ENCODE assay signal across 20 cellular contexts in the genomic region with DNA sequence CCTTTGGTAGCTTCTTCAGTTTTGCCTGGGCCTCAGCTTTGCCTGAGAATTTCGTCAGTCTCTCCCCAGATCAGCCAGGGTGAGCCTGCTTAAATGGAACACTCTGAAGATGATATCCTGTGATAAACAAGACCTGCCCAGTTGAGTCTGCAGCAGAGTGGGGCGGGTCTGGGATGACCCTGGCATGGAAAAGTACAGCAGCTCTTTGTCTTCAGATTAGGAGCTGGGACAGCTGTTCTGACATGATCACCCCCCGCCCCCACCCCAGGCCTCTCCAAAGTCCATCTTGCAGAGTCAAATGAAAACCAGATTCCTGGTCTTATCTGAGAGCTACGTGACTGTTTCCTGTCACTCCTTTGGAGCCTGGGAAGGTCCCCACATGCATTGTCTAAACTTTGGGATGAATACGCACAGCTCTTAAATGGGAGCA. TPM values are rescaled to one million over a fixed set of nuclear protein-coding genes. Genes with fewer than 3 reads are reported as not detected.
DNase-seq lines count a peak whose midpoint lies in the region; ATAC-seq, FAIRE-seq and TF ChIP-seq lines count a peak whose summit lies in the region.
"Had no signal": no experiment of that assay in that cellular context is flagged by ENCODE, and none has a peak within 500 bp of the region (broad histone marks: within the 10 kb centered on the region; RNA-seq: fewer than 3 reads in every experiment).

No MANE protein-coding gene starts in this region.

- peaks cover 11% of the 10 kb centered on the region for H3K4me1 Mint-ChIP-seq in astrocyte (ENCODE audit: low read depth, unreplicated experiment)

- H3K36me3 Mint-ChIP-seq in astrocyte (ENCODE audit: low read depth, unreplicated experiment) = peaks cover 6% of the 10 kb centered on the region
- H3K36me3 Mint-ChIP-seq: CD8-positive, alpha-beta T cell had no signal

- H3K79me1 ChIP-seq in mesenchymal stem cell (replicated peaks; ENCODE audit: low read length, poor library complexity, severe bottlenecking) = peaks cover 18% of the 10 kb centered on the region

- peaks cover 8% of the 10 kb centered on the region for H3K9me3 Mint-ChIP-seq in astrocyte (ENCODE audit: unreplicated experiment)
- H3K9me3 Mint-ChIP-seq: activated CD4-positive, alpha-beta T cell treated with anti-CD3 and anti-CD28 coated beads, Interleukin-2, amount 10 ng/mL, durations not matched to agents 24 days and 14 days; activated naive CD4-positive, alpha-beta T cell treated with anti-CD3 and anti-CD28 coated beads, Interleukin-2, amount 50 U/mL, for 72 hours; CD8-positive, alpha-beta T cell; effector memory CD8-positive, alpha-beta T cell had no signal

- H3K27me3 Mint-ChIP-seq in astrocyte (ENCODE audit: low read depth, unreplicated experiment) = peaks cover 33% of the 10 kb centered on the region

- peak overlapping the region in 1 of 2 experiments; percentile 8 for H3K18ac ChIP-seq in mesenchymal stem cell (ENCODE audit: low read depth in 1 of 2, low read length in 2 of 2)

- no peak for ATAC-seq in left ventricle myocardium superior
- ATAC-seq in GM19467 (IDR thresholded peaks at IDR 0.05; ENCODE audit: unreplicated experiment) = no peak
- ATAC-seq: activated naive CD4-positive, alpha-beta T cell treated with anti-CD3 and anti-CD28 coated beads, Interleukin-2, amount 50 U/mL, for 72 hours; CD8-positive, alpha-beta T cell; effector memory CD8-positive, alpha-beta T cell; gastrocnemius medialis; mucosa of descending colon had no signal

- H2AK5ac ChIP-seq in mesenchymal stem cell (ENCODE audit: low read length, severe bottlenecking) = no peak overlapping the region

- H3K4me1 ChIP-seq in left ventricle myocardium inferior (peaks cover 52% of the 10 kb centered on the region), astrocyte (ENCODE audit: insufficient read depth, low read length) (peaks cover 10% of the 10 kb centered on the region), mesenchymal stem cell (ENCODE audit: control insufficient read depth, insufficient read depth, low read depth, low read length) (peaks cover 26% of the 10 kb centered on the region), MM.1S (ENCODE audit: low read length) (peaks cover 11% of the 10 kb centered on the region)

- H3F3A ChIP-seq in MM.1S (ENCODE audit: insufficient read depth, low read length) = peaks cover 10% of the 10 kb centered on the region; the same call in 1 of the 2 replicates

- H3K27ac Mint-ChIP-seq in astrocyte (ENCODE audit: unreplicated experiment) = no peak overlapping the region
- H3K27ac Mint-ChIP-seq: activated CD4-positive, alpha-beta T cell treated with anti-CD3 and anti-CD28 coated beads, Interleukin-2, amount 10 ng/mL, durations not matched to agents 24 days and 14 days; activated naive CD4-positive, alpha-beta T cell treated with anti-CD3 and anti-CD28 coated beads, Interleukin-2, amount 50 U/mL, for 72 hours; CD8-positive, alpha-beta T cell; effector memory CD8-positive, alpha-beta T cell had no signal

- peak overlapping the region in 1 of 2 experiments; percentile 55 for H2BK12ac ChIP-seq in mesenchymal stem cell (ENCODE audit: low read length in 2 of 2)

- FAIRE-seq in astrocyte (lab: Jason Lieb, UNC) = no peak
- FAIRE-seq: G401.6 had no signal

- no peak overlapping the region for H3K4ac ChIP-seq in mesenchymal stem cell (ENCODE audit: low read depth in 1 of 2, low read length in 2 of 2)

- no peak overlapping the region for H3K14ac ChIP-seq in mesenchymal stem cell (ENCODE audit: low read length in 2 of 2)

- H4K20me1 ChIP-seq in astrocyte (ENCODE audit: insufficient read depth, low read length) (peaks cover 11% of the 10 kb centered on the region), MM.1S (ENCODE audit: insufficient read depth, low read length) (no peaks in the 10 kb centered on the region)

- H3K9me2 ChIP-seq in MM.1S (replicated peaks; ENCODE audit: insufficient read depth, low read length) = no peaks in the 10 kb centered on the region

- intact Hi-C loops in left ventricle myocardium inferior (cut with micrococcal nuclease) (loop anchor here (10.0 kb wide), 1 partner anchor 123 kb away; no protein-coding TSS in a partner anchor), left ventricle myocardium superior (cut with micrococcal nuclease) (loop anchor here (10.0 kb wide), 1 partner anchor 123 kb away; no protein-coding TSS in a partner anchor)

- no peak overlapping the region for H3K4me3 ChIP-seq in left ventricle myocardium inferior
- H3K4me3 ChIP-seq in astrocyte (ENCODE audit: insufficient read depth, low read depth, low read length) = no peak overlapping the region
- H3K4me3 ChIP-seq in mesenchymal stem cell (ENCODE audit: insufficient read depth in 1 of 2, low read depth in 1 of 2, low read length in 2 of 2) = no peak overlapping the region
- no peak overlapping the region for H3K4me3 ChIP-seq in MM.1S (ENCODE audit: low read length)
- H3K4me3 ChIP-seq in H7 (ENCODE audit: insufficient read depth, low read depth, low read length) = no peak overlapping the region
- H3K4me3 ChIP-seq: gastrocnemius medialis, mucosa of descending colon had no signal

- H2BK120ac ChIP-seq in mesenchymal stem cell (ENCODE audit: low read depth, low read length) = no peak overlapping the region

- no peak overlapping the region for H2AFZ ChIP-seq in astrocyte (ENCODE audit: low read depth, low read length)
- H2AFZ ChIP-seq in mesenchymal stem cell (ENCODE audit: low read depth, low read length) = no peak overlapping the region
- no peak overlapping the region for H2AFZ ChIP-seq in MM.1S (ENCODE audit: low read length)

- no peak overlapping the region for H4K91ac ChIP-seq in mesenchymal stem cell (ENCODE audit: low read length)

- H4K8ac ChIP-seq in mesenchymal stem cell (ENCODE audit: low read length) = no peak overlapping the region

- no peaks in the 10 kb centered on the region for H3K36me3 ChIP-seq in left ventricle myocardium inferior
- no peaks in the 10 kb centered on the region for H3K36me3 ChIP-seq in astrocyte (ENCODE audit: insufficient read depth, low read length)
- H3K36me3 ChIP-seq in mesenchymal stem cell (ENCODE audit: control insufficient read depth in 1 of 2, insufficient read depth in 2 of 2, low read depth in 1 of 2, low read length in 2 of 2) = peaks cover 0 to 2% of the 10 kb centered on the region in 2 experiments
- H3K36me3 ChIP-seq in MM.1S (replicated peaks; ENCODE audit: insufficient read depth, low read length) = no peaks in the 10 kb centered on the region
- H3K36me3 ChIP-seq in H7 (replicated peaks; ENCODE audit: control insufficient read depth, insufficient read depth, low read length) = no peaks in the 10 kb centered on the region
- H3K36me3 ChIP-seq: gastrocnemius medialis had no signal

- 16% methylated on average over 4 of the region's 5 CpGs for WGBS in mesenchymal stem cell

- no peak overlapping the region for H2BK5ac ChIP-seq in mesenchymal stem cell (ENCODE audit: low read depth, low read length, poor library complexity, severe bottlenecking)

- no peaks in the 10 kb centered on the region for H3K79me2 ChIP-seq in astrocyte (ENCODE audit: insufficient read depth, low read length)
- H3K79me2 ChIP-seq in MM.1S (ENCODE audit: low read length) = peaks cover 5% of the 10 kb centered on the region; the same call in 1 of the 2 replicates

- TF ChIP-seq CTCF in left ventricle myocardium inferior (IDR thresholded peaks at IDR 0.05; ENCODE audit: borderline replicate concordance) (no peak), astrocyte (IDR thresholded peaks at IDR 0.05; ENCODE audit: insufficient read depth, low read depth, low read length) (no peak), MM.1S (IDR thresholded peaks at IDR 0.05; ENCODE audit: low read length) (no peak)

- H3K23ac ChIP-seq in mesenchymal stem cell (ENCODE audit: low read length in 2 of 2) = no peak overlapping the region

- H3K4me2 ChIP-seq in astrocyte (ENCODE audit: low read length) = no peak overlapping the region
- H3K4me2 ChIP-seq in mesenchymal stem cell (ENCODE audit: low read length, poor library complexity, severe bottlenecking) = no peak overlapping the region
- H3K4me2 ChIP-seq in MM.1S (ENCODE audit: low read depth, low read length) = no peak overlapping the region

- no peak overlapping the region for H3K9ac ChIP-seq in astrocyte (ENCODE audit: low read length)
- H3K9ac ChIP-seq in mesenchymal stem cell (ENCODE audit: low read length) = no peak overlapping the region
- H3K9ac ChIP-seq in MM.1S (ENCODE audit: low read length) = no peak overlapping the region

- H3K27me3 ChIP-seq in left ventricle myocardium inferior (ENCODE audit: low read depth) (no peaks in the 10 kb centered on the region), astrocyte (ENCODE audit: insufficient read depth, low read length) (peaks cover 16% of the 10 kb centered on the region), mesenchymal stem cell (ENCODE audit: control insufficient read depth in 1 of 2, insufficient read depth in 1 of 2, low read length in 2 of 2) (peaks cover 20 to 60% of the 10 kb centered on the region in 2 experiments), MM.1S (replicated peaks; ENCODE audit: insufficient read depth, low read length) (0 out of 2 replicates have a peak, but pooled peaks cover 13% of the 10 kb centered on the region), H7 (ENCODE audit: control insufficient read depth, insufficient read depth, low read length) (peaks cover 40% of the 10 kb centered on the region)

- H3K9me3 ChIP-seq in left ventricle myocardium inferior (replicated peaks) = no peaks in the 10 kb centered on the region
- H3K9me3 ChIP-seq in astrocyte (ENCODE audit: insufficient read depth, low read depth, low read length) = no peaks in the 10 kb centered on the region
- H3K9me3 ChIP-seq in mesenchymal stem cell (ENCODE audit: control insufficient read depth, low read length) = no peaks in the 10 kb centered on the region
- H3K9me3 ChIP-seq in MM.1S (replicated peaks; ENCODE audit: insufficient read depth, low read length) = no peaks in the 10 kb centered on the region
- H3K9me3 ChIP-seq: gastrocnemius medialis, mucosa of descending colon had no signal

- no peak for DNase-seq in left ventricle myocardium inferior
- DNase-seq in left ventricle myocardium superior = no peak
- no peak for DNase-seq in astrocyte (ENCODE audit: low read depth)
- no peak for DNase-seq in mesenchymal stem cell
- DNase-seq in MM.1S = no peak
- DNase-seq in H7 = no peak
- no peak for DNase-seq in NCI-H187 (lab: John Stamatoyannopoulos, UW)
- DNase-seq: activated CD4-positive, alpha-beta T cell treated with anti-CD3 and anti-CD28 coated beads, Interleukin-2, amount 10 ng/mL, durations not matched to agents 24 days and 14 days; activated T-cell treated with anti-CD3 and anti-CD28 coated beads for 4 hours; CD8-positive, alpha-beta T cell; effector memory CD8-positive, alpha-beta T cell; gastrocnemius medialis; mucosa of descending colon; NCI-H1930; NK-92 treated with Interleukin-12 subunit alpha and Interleukin-12 subunit beta, amount 100 ng/mL, for 24 hours; Right ventricle myocardium superior; T1000 had no signal

- peak overlapping the region; percentile 5 for H3K4me3 Mint-ChIP-seq in astrocyte (ENCODE audit: unreplicated experiment)
- H3K4me3 Mint-ChIP-seq: activated CD4-positive, alpha-beta T cell treated with anti-CD3 and anti-CD28 coated beads, Interleukin-2, amount 10 ng/mL, durations not matched to agents 24 days and 14 days; CD8-positive, alpha-beta T cell had no signal

- peak overlapping the region; percentile 55 for H2BK15ac ChIP-seq in mesenchymal stem cell (ENCODE audit: low read depth, poor library complexity, severe bottlenecking)

- H3K27ac ChIP-seq in left ventricle myocardium inferior (replicated peaks) (peak overlapping the region; percentile 86), astrocyte (ENCODE audit: low read depth, low read length) (no peak overlapping the region), mesenchymal stem cell (ENCODE audit: low read length, poor library complexity, severe bottlenecking) (no peak overlapping the region), MM.1S (ENCODE audit: low read length) (no peak overlapping the region)
- H3K27ac ChIP-seq: gastrocnemius medialis had no signal

RNA-seq across cellular contexts. Expression of gene TMEM51, which starts 2.2 kb away (rescaled TPM):
- 4.1 TPM for total RNA-seq in left ventricle myocardium inferior
- total RNA-seq in left ventricle myocardium superior = 4.9 TPM
- total RNA-seq in astrocyte = 6.9 TPM in 2 replicates
- 48.1 TPM for polyA plus RNA-seq in mesenchymal stem cell (2013, experiment 1 of 2)
- polyA plus RNA-seq in mesenchymal stem cell (2013, experiment 2 of 2) = 46.7 TPM
- total RNA-seq in H7 (2014; rRNA removed; shearing (Covaris generic)) = 9.8 and 11.9 TPM in 2 replicates
- total RNA-seq: CD8-positive, alpha-beta T cell had no signal
